1 cellular context compared by ENCODE assay signal in the genomic region with DNA sequence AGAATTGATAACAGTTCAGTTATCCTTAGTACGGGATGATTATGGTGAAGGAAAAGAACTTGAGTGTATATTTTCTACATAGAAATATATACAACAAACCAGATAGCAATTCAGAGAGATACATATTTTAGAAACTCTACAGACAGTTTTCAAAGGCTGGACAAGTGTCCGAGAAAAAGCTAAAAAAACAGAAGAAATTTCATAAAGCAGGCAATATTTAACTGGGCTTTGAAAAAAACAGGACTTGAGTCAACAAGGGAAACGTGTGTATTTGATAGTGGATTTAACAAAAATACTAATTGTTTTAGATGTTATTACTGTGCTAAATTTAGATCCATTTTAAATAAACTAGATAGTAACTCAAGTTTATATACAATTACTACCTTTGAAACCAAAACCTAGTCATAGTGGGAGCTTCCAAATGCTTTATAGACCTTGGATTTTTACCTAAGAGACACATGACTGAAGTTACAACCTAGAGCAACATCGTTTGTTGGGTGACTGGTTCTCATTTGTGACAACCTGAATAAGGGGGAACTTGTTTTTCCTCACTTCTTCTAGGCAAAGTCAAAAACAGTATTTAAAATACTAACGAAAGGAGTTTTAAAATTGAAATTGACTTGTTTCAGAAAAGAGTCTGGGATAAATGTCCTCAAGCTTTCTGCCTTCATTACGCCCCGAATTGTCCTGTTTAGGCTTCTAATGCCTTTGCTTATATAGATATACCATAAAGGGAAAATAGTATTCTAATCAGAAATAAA.
TF ChIP-seq lines count a peak whose summit lies in the region.

No MANE protein-coding gene starts in this region.

TF ChIP-seq in K562, 482 proteins besides CTCF, POLR2A, EP300 and RAD21 (continued from another document and continues in another):
- TF ChIP-seq, protein P1, sequence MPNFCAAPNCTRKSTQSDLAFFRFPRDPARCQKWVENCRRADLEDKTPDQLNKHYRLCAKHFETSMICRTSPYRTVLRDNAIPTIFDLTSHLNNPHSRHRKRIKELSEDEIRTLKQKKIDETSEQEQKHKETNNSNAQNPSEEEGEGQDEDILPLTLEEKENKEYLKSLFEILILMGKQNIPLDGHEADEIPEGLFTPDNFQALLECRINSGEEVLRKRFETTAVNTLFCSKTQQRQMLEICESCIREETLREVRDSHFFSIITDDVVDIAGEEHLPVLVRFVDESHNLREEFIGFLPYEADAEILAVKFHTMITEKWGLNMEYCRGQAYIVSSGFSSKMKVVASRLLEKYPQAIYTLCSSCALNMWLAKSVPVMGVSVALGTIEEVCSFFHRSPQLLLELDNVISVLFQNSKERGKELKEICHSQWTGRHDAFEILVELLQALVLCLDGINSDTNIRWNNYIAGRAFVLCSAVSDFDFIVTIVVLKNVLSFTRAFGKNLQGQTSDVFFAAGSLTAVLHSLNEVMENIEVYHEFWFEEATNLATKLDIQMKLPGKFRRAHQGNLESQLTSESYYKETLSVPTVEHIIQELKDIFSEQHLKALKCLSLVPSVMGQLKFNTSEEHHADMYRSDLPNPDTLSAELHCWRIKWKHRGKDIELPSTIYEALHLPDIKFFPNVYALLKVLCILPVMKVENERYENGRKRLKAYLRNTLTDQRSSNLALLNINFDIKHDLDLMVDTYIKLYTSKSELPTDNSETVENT (CRISPR knock-in tag; IDR thresholded peaks at IDR 0.05), result no peak
- TF ChIP-seq MED1 (CRISPR knock-in tag; IDR thresholded peaks at IDR 0.05; ENCODE audit: borderline replicate concordance) (no peak), SMARCC2 (IDR thresholded peaks at IDR 0.05; ENCODE audit: low read depth) (no peak), SIN3A (IDR thresholded peaks at IDR 0.05; ENCODE audit: borderline replicate concordance in 2 of 2, control insufficient read depth in 1 of 2, low read depth in 2 of 2, low read length in 2 of 2) (peak in 1 of 2 experiments; percentile 22; a peak in 1 of 4 replicates), KAT7 (CRISPR knock-in tag; IDR thresholded peaks at IDR 0.05; ENCODE audit: borderline replicate concordance) (0 out of 2 replicates have a peak, but pooled peaks have one; percentile 15), PRPF4 (IDR thresholded peaks at IDR 0.05; ENCODE audit: insufficient read depth, low read depth, low read length, poor library complexity, severe bottlenecking) (no peak), HEY1 (CRISPR knock-in tag; IDR thresholded peaks at IDR 0.05; ENCODE audit: borderline replicate concordance) (0 out of 2 replicates have a peak, but pooled peaks have one; percentile 22), TBL1XR1 (IDR thresholded peaks at IDR 0.05; ENCODE audit: low read length in 2 of 2) (peak in 1 of 2 experiments; percentile 39; a peak in 1 of 4 replicates), ZBTB17 (CRISPR knock-in tag; IDR thresholded peaks at IDR 0.05) (peak; percentile 20; the same call in 1 of the 2 replicates), KLF13 (tag; IDR thresholded peaks at IDR 0.05; ENCODE audit: borderline replicate concordance, low read depth) (no peak), SMARCA5 (IDR thresholded peaks at IDR 0.05) (no peak), PHB2 (IDR thresholded peaks at IDR 0.05; ENCODE audit: low read depth) (no peak), NR1H2 (CRISPR knock-in tag; IDR thresholded peaks at IDR 0.05) (no peak), SMAD2 (IDR thresholded peaks at IDR 0.05; ENCODE audit: low read depth, low read length) (no peak), SAFB2 (IDR thresholded peaks at IDR 0.05; ENCODE audit: borderline replicate concordance, low read depth, low read length, severe bottlenecking) (no peak), BRCA1 (IDR thresholded peaks at IDR 0.05) (no peak), BRCA1 (CRISPR knock-in tag; IDR thresholded peaks at IDR 0.05) (no peak), KLF1 (tag; IDR thresholded peaks at IDR 0.05) (no peak), PHF8 (IDR thresholded peaks at IDR 0.05; ENCODE audit: borderline replicate concordance, low read length) (no peak), FOXK2 (conservative IDR thresholded peaks at IDR 0.05 in 1 of 2, IDR thresholded peaks at IDR 0.05 in 1 of 2; ENCODE audit: low read depth in 2 of 2) (no peak), NR4A1 (CRISPR knock-in tag; IDR thresholded peaks at IDR 0.05) (no peak), NR4A1 (tag; IDR thresholded peaks at IDR 0.05) (no peak), NUFIP1 (IDR thresholded peaks at IDR 0.05; ENCODE audit: partially characterized antibody) (no peak), RNF2 (IDR thresholded peaks at IDR 0.05) (no peak), FOXJ2 (tag; IDR thresholded peaks at IDR 0.05) (peak; percentile 51; the same call in 1 of the 2 replicates), ZNF184 (CRISPR knock-in tag; IDR thresholded peaks at IDR 0.05) (no peak), BRD9 (IDR thresholded peaks at IDR 0.05; ENCODE audit: low read depth, partially characterized antibody) (no peak), SRSF9 (IDR thresholded peaks at IDR 0.05; ENCODE audit: borderline replicate concordance, low read depth, low read length) (no peak), FOXA1 (IDR thresholded peaks at IDR 0.05; ENCODE audit: borderline replicate concordance) (no peak), ZNF239 (CRISPR knock-in tag; IDR thresholded peaks at IDR 0.05) (no peak)
- TF ChIP-seq, protein P2, sequence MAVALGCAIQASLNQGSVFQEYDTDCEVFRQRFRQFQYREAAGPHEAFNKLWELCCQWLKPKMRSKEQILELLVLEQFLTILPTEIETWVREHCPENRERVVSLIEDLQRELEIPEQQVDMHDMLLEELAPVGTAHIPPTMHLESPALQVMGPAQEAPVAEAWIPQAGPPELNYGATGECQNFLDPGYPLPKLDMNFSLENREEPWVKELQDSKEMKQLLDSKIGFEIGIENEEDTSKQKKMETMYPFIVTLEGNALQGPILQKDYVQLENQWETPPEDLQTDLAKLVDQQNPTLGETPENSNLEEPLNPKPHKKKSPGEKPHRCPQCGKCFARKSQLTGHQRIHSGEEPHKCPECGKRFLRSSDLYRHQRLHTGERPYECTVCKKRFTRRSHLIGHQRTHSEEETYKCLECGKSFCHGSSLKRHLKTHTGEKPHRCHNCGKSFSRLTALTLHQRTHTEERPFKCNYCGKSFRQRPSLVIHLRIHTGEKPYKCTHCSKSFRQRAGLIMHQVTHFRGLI (CRISPR knock-in tag; IDR thresholded peaks at IDR 0.05), result no peak
- TF ChIP-seq, protein P3, sequence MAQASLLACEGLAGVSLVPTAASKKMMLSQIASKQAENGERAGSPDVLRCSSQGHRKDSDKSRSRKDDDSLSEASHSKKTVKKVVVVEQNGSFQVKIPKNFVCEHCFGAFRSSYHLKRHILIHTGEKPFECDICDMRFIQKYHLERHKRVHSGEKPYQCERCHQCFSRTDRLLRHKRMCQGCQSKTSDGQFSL (CRISPR knock-in tag; IDR thresholded peaks at IDR 0.05), result peak; percentile 59; the same call in 1 of the 2 replicates
- TF ChIP-seq, protein P3 (tag; IDR thresholded peaks at IDR 0.05), result no peak
- TF ChIP-seq, protein P4, sequence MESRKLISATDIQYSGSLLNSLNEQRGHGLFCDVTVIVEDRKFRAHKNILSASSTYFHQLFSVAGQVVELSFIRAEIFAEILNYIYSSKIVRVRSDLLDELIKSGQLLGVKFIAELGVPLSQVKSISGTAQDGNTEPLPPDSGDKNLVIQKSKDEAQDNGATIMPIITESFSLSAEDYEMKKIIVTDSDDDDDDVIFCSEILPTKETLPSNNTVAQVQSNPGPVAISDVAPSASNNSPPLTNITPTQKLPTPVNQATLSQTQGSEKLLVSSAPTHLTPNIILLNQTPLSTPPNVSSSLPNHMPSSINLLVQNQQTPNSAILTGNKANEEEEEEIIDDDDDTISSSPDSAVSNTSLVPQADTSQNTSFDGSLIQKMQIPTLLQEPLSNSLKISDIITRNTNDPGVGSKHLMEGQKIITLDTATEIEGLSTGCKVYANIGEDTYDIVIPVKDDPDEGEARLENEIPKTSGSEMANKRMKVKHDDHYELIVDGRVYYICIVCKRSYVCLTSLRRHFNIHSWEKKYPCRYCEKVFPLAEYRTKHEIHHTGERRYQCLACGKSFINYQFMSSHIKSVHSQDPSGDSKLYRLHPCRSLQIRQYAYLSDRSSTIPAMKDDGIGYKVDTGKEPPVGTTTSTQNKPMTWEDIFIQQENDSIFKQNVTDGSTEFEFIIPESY (CRISPR knock-in tag; IDR thresholded peaks at IDR 0.05), result no peak
- TF ChIP-seq, protein P5, sequence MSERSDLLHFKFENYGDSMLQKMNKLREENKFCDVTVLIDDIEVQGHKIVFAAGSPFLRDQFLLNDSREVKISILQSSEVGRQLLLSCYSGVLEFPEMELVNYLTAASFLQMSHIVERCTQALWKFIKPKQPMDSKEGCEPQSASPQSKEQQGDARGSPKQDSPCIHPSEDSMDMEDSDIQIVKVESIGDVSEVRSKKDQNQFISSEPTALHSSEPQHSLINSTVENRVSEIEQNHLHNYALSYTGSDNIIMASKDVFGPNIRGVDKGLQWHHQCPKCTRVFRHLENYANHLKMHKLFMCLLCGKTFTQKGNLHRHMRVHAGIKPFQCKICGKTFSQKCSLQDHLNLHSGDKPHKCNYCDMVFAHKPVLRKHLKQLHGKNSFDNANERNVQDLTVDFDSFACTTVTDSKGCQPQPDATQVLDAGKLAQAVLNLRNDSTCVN (CRISPR knock-in tag; IDR thresholded peaks at IDR 0.05), result no peak
- TF ChIP-seq, protein P6, sequence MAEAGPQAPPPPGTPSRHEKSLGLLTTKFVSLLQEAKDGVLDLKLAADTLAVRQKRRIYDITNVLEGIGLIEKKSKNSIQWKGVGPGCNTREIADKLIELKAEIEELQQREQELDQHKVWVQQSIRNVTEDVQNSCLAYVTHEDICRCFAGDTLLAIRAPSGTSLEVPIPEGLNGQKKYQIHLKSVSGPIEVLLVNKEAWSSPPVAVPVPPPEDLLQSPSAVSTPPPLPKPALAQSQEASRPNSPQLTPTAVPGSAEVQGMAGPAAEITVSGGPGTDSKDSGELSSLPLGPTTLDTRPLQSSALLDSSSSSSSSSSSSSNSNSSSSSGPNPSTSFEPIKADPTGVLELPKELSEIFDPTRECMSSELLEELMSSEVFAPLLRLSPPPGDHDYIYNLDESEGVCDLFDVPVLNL (CRISPR knock-in tag; IDR thresholded peaks at IDR 0.05; ENCODE audit: low read depth), result no peak
- TF ChIP-seq, protein P7, sequence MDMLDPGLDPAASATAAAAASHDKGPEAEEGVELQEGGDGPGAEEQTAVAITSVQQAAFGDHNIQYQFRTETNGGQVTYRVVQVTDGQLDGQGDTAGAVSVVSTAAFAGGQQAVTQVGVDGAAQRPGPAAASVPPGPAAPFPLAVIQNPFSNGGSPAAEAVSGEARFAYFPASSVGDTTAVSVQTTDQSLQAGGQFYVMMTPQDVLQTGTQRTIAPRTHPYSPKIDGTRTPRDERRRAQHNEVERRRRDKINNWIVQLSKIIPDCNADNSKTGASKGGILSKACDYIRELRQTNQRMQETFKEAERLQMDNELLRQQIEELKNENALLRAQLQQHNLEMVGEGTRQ (CRISPR knock-in tag; IDR thresholded peaks at IDR 0.05), result no peak
- TF ChIP-seq, protein P8, sequence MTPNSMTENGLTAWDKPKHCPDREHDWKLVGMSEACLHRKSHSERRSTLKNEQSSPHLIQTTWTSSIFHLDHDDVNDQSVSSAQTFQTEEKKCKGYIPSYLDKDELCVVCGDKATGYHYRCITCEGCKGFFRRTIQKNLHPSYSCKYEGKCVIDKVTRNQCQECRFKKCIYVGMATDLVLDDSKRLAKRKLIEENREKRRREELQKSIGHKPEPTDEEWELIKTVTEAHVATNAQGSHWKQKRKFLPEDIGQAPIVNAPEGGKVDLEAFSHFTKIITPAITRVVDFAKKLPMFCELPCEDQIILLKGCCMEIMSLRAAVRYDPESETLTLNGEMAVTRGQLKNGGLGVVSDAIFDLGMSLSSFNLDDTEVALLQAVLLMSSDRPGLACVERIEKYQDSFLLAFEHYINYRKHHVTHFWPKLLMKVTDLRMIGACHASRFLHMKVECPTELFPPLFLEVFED (CRISPR knock-in tag; conservative IDR thresholded peaks at IDR 0.05), result 0 out of 2 replicates have a peak, but pooled peaks have one; percentile 18
- TF ChIP-seq, protein P9, sequence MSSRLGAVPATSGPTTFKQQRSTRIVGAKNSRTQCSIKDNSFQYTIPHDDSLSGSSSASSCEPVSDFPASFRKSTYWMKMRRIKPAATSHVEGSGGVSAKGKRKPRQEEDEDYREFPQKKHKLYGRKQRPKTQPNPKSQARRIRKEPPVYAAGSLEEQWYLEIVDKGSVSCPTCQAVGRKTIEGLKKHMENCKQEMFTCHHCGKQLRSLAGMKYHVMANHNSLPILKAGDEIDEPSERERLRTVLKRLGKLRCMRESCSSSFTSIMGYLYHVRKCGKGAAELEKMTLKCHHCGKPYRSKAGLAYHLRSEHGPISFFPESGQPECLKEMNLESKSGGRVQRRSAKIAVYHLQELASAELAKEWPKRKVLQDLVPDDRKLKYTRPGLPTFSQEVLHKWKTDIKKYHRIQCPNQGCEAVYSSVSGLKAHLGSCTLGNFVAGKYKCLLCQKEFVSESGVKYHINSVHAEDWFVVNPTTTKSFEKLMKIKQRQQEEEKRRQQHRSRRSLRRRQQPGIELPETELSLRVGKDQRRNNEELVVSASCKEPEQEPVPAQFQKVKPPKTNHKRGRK (tag; IDR thresholded peaks at IDR 0.05), result 0 out of 2 replicates have a peak, but pooled peaks have one; percentile 24
- TF ChIP-seq, protein P10, sequence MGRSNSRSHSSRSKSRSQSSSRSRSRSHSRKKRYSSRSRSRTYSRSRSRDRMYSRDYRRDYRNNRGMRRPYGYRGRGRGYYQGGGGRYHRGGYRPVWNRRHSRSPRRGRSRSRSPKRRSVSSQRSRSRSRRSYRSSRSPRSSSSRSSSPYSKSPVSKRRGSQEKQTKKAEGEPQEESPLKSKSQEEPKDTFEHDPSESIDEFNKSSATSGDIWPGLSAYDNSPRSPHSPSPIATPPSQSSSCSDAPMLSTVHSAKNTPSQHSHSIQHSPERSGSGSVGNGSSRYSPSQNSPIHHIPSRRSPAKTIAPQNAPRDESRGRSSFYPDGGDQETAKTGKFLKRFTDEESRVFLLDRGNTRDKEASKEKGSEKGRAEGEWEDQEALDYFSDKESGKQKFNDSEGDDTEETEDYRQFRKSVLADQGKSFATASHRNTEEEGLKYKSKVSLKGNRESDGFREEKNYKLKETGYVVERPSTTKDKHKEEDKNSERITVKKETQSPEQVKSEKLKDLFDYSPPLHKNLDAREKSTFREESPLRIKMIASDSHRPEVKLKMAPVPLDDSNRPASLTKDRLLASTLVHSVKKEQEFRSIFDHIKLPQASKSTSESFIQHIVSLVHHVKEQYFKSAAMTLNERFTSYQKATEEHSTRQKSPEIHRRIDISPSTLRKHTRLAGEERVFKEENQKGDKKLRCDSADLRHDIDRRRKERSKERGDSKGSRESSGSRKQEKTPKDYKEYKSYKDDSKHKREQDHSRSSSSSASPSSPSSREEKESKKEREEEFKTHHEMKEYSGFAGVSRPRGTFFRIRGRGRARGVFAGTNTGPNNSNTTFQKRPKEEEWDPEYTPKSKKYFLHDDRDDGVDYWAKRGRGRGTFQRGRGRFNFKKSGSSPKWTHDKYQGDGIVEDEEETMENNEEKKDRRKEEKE (IDR thresholded peaks at IDR 0.05; ENCODE audit: borderline replicate concordance in 1 of 2, control insufficient read depth in 1 of 2, low read depth in 2 of 2, low read length in 1 of 2), result peak in 1 of 2 experiments; percentile 43; a peak in 1 of 4 replicates
